ENCODE assay signal across 1 cellular context in genomic region chr3:73624363-73625123, GRCh38.
TF ChIP-seq lines count a peak whose summit lies in the region.

PDZRN3 (minus strand) TSS chr3:73624941.

TF ChIP-seq in H1, 55 proteins besides CTCF, POLR2A, EP300 and RAD21:
- peak; percentile 78 for TF ChIP-seq MAX (IDR thresholded peaks at IDR 0.05)
- 0 out of 2 replicates have a peak, but pooled peaks have one; percentile 47 for TF ChIP-seq BACH1 (IDR thresholded peaks at IDR 0.05; ENCODE audit: low read length)
- TF ChIP-seq KDM4A (IDR thresholded peaks at IDR 0.05; ENCODE audit: low read depth, low read length, severe bottlenecking), result peak; percentile 96
- peak; percentile 59 for TF ChIP-seq RNF2 (IDR thresholded peaks at IDR 0.05; ENCODE audit: borderline replicate concordance, low read depth, low read length, missing control alignments, poor library complexity, severe bottlenecking)
- no peak for TF ChIP-seq BCL11A (IDR thresholded peaks at IDR 0.05; ENCODE audit: low read depth in 2 of 2, low read length in 2 of 2)
- TF ChIP-seq ASH2L (IDR thresholded peaks at IDR 0.05; ENCODE audit: low read length), result peak; percentile 50
- peak; percentile 99 for TF ChIP-seq CHD7 (IDR thresholded peaks at IDR 0.05; ENCODE audit: insufficient replicate concordance, low read length)
- TF ChIP-seq MAFK (IDR thresholded peaks at IDR 0.05; ENCODE audit: low read depth, low read length), result peak; percentile 53; the same call in 1 of the 2 replicates
- no peak for TF ChIP-seq USF2 (IDR thresholded peaks at IDR 0.05; ENCODE audit: low read length)
- peak in 1 of 2 experiments; percentile 41; a peak in 1 of 4 replicates for TF ChIP-seq HDAC2 (IDR thresholded peaks at IDR 0.05; ENCODE audit: borderline replicate concordance in 1 of 2, low read depth in 2 of 2, low read length in 2 of 2)
- TF ChIP-seq TAF1 (IDR thresholded peaks at IDR 0.05; ENCODE audit: low read depth, low read length), result peak; percentile 63; the same call in 1 of the 2 replicates
- no peak for TF ChIP-seq NANOG (IDR thresholded peaks at IDR 0.05; ENCODE audit: insufficient read depth, low read depth, low read length, poor library complexity, severe bottlenecking)
- TF ChIP-seq E2F6 (IDR thresholded peaks at IDR 0.05), result peak; percentile 85
- no peak for TF ChIP-seq ATF2 (IDR thresholded peaks at IDR 0.05; ENCODE audit: low read length)
- peak; percentile 99 for TF ChIP-seq RBBP5 (IDR thresholded peaks at IDR 0.05; ENCODE audit: borderline replicate concordance, low read depth, low read length)
- TF ChIP-seq PHF8 (conservative IDR thresholded peaks at IDR 0.05; ENCODE audit: low read depth, low read length), result 0 out of 2 replicates have a peak, but pooled peaks have one; percentile 37
- no peak for TF ChIP-seq SP4 (IDR thresholded peaks at IDR 0.05; ENCODE audit: low read length)
- TF ChIP-seq POLR2AphosphoS5 (IDR thresholded peaks at IDR 0.05; ENCODE audit: low read depth, low read length), result peak; percentile 12; the same call in 1 of the 2 replicates
- peak; percentile 38 for TF ChIP-seq CTBP2 (IDR thresholded peaks at IDR 0.05; ENCODE audit: borderline replicate concordance, insufficient read depth, insufficient read length, low read length)
TF ChIP-seq in H1: peak in this region for 14.
